In the genomic region with DNA sequence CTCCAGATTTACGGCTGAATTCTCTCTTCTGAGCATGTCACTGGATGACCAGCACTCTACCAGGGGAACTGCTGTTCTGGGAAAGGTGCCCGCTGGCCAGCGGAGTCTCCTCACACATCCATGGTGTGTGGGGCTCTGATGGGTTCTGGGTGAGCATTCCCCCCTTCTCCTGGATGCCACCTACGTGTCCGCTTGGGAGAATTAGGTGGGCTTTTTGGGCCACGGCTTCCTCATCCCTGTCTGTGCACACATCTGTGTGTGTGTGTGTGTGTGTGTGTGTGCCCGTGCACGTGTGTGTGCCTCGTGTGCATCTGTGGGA, we compare ENCODE assay signal across 14 cellular contexts.
"Had no signal": no experiment of that assay in that cellular context is flagged by ENCODE, and none has a peak within 500 bp of the region (broad histone marks: within the 10 kb centered on the region; RNA-seq: fewer than 3 reads in every experiment).

No MANE protein-coding gene starts in this region.

- DNase-seq: activated CD4-positive, alpha-beta T cell treated with anti-CD3 and anti-CD28 coated beads, Interleukin-2, amount 50 U/mL, for 4 hours; activated naive CD8-positive, alpha-beta T cell treated with anti-CD3 and anti-CD28 coated beads for 36 hours; foreskin fibroblast; hypothalamus; nephron progenitor cell; stimulated activated CD4-positive, alpha-beta T cell treated with anti-CD3 and anti-CD28 coated beads, Interleukin-2, amount 100 ng/mL, for 48 hours had no signal

- H3K4me3 ChIP-seq: body of pancreas, dorsolateral prefrontal cortex, prostate gland, right atrium auricular region, thoracic aorta, upper lobe of left lung had no signal

- H3K36me3 Mint-ChIP-seq: activated naive CD8-positive, alpha-beta T cell treated with anti-CD3 and anti-CD28 coated beads for 36 hours had no signal

- H3K27ac ChIP-seq: body of pancreas, dorsolateral prefrontal cortex, epithelial cell of prostate, prostate gland, right atrium auricular region, thoracic aorta, upper lobe of left lung had no signal

- H3K4me3 Mint-ChIP-seq: activated naive CD8-positive, alpha-beta T cell treated with anti-CD3 and anti-CD28 coated beads for 36 hours; nephron progenitor cell had no signal

- H3K9me3 ChIP-seq: body of pancreas, prostate gland, right atrium auricular region, thoracic aorta, upper lobe of left lung had no signal

- H3K27ac Mint-ChIP-seq: activated naive CD8-positive, alpha-beta T cell treated with anti-CD3 and anti-CD28 coated beads for 36 hours; nephron progenitor cell had no signal

- H3K27me3 Mint-ChIP-seq: activated naive CD8-positive, alpha-beta T cell treated with anti-CD3 and anti-CD28 coated beads for 36 hours had no signal

- H3K27me3 ChIP-seq: body of pancreas, right atrium auricular region, upper lobe of left lung had no signal

- H3K4me1 ChIP-seq: prostate gland, right atrium auricular region had no signal

- H3K36me3 ChIP-seq: prostate gland, right atrium auricular region, thoracic aorta, upper lobe of left lung had no signal

- ATAC-seq: activated CD4-positive, CD25-positive, alpha-beta regulatory T cell treated with anti-CD3 and anti-CD28 coated beads, Interleukin-2, amount 50 U/mL, for 24 hours; body of pancreas had no signal
